ENCODE assay signal across 13 cellular contexts in the genomic region with DNA sequence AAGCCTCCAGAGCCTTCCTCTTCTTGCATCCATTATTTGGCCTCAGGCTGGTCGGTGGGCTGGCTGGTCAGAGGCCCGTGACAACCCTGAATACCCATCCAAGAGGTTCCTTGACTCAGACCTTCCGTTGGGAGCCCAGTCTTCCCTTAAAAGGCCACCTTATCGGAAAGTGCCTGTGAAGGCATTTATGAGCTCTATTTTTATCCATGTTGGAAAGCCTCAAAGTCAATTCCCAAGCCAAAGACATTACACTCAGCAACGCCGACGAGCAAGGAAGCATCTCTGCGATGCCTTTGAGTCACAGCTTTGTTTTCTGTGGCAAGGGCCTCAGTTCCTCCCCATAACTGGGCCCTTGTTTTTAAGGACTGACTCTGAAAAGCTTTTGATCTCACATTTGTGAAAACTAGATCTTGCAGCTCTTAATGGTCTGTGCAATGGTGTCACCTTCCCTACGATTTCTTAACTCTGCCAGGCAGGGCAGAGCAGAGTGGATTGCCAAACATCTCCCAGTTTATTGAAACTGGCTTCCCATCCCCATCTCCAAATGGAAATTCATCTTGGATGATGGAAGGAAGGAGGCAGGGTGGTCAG. TPM values are rescaled to one million over a fixed set of nuclear protein-coding genes. Genes with fewer than 3 reads are reported as not detected.
DNase-seq lines count a peak whose midpoint lies in the region; ATAC-seq, FAIRE-seq and TF ChIP-seq lines count a peak whose summit lies in the region.
"Had no signal": no experiment of that assay in that cellular context is flagged by ENCODE, and none has a peak within 500 bp of the region (broad histone marks: within the 10 kb centered on the region; RNA-seq: fewer than 3 reads in every experiment).

No MANE protein-coding gene starts in this region.

- TF ChIP-seq EP300 in K562 (IDR thresholded peaks at IDR 0.05; ENCODE audit: low read length): no peak

- no peaks in the 10 kb centered on the region for H3K36me3 Mint-ChIP-seq in progenitor cell of endocrine pancreas (ENCODE audit: insufficient read depth)

- no peak for ATAC-seq in K562
- peak; percentile 86 for ATAC-seq in left ventricle myocardium superior
- ATAC-seq in HG03378 (IDR thresholded peaks at IDR 0.05; ENCODE audit: unreplicated experiment): no peak
- ATAC-seq in GM21619 (IDR thresholded peaks at IDR 0.05; ENCODE audit: unreplicated experiment): no peak
- ATAC-seq: activated CD8-positive, alpha-beta memory T cell treated with anti-CD3 and anti-CD28 coated beads, Interleukin-2, amount 10 ng/mL, durations not matched to agents 7 days and 5 days had no signal

- H2AFZ ChIP-seq in K562 (ENCODE audit: low read depth, low read length): peak overlapping the region; percentile 63; the same call in 1 of the 2 replicates

- intact Hi-C loops in K562 (cut with micrococcal nuclease) (loop anchor here (10.0 kb wide), 1 partner anchor 276 kb away; the partner anchor contains the start of gene PHB1), left ventricle myocardium superior (cut with micrococcal nuclease) (no loop called here)

- H3K4me2 ChIP-seq in K562 (ENCODE audit: insufficient read depth, low read length): no peak overlapping the region
- H3K4me2 ChIP-seq: KMS-11 had no signal

- in situ Hi-C loops in K562 (cut with MboI): no loop called here

- H3K27ac Mint-ChIP-seq in progenitor cell of endocrine pancreas: peak overlapping the region; percentile 64
- H3K27ac Mint-ChIP-seq: activated CD8-positive, alpha-beta memory T cell treated with anti-CD3 and anti-CD28 coated beads, Interleukin-2, amount 10 ng/mL, durations not matched to agents 7 days and 5 days had no signal

- TF ChIP-seq RAD21 in K562 (CRISPR knock-in tag; conservative IDR thresholded peaks at IDR 0.05 in 1 of 2, IDR thresholded peaks at IDR 0.05 in 1 of 2): no peak

- DNase-seq in BJ (ENCODE audit: low read depth) (peak; percentile 89), K562 (ENCODE audit: extremely low read depth in 1 of 4, low spot score in 3 of 4) (no peak), left ventricle myocardium superior (no peak), progenitor cell of endocrine pancreas (ENCODE audit: low spot score, unreplicated experiment) (no peak), HuH-7.5 (ENCODE audit: low spot score) (no peak), SK-N-DZ (ENCODE audit: low spot score) (no peak)
- DNase-seq: activated CD8-positive, alpha-beta memory T cell treated with anti-CD3 and anti-CD28 coated beads, Interleukin-2, amount 10 ng/mL, durations not matched to agents 7 days and 5 days; cortex of kidney; NCI-H446 treated with DMSO at 0.1 percent for 48 hours; right lobe of liver had no signal

- H3K4me3 Mint-ChIP-seq in progenitor cell of endocrine pancreas (ENCODE audit: low read depth): no peak overlapping the region
- H3K4me3 Mint-ChIP-seq: activated CD8-positive, alpha-beta memory T cell treated with anti-CD3 and anti-CD28 coated beads, Interleukin-2, amount 10 ng/mL, durations not matched to agents 7 days and 5 days had no signal

- H3K27ac ChIP-seq in K562 (ENCODE audit: extremely low read depth, low read depth, low read length): no peak overlapping the region
- H3K27ac ChIP-seq: KMS-11, right lobe of liver had no signal

- H3K4me3 ChIP-seq in BJ (ENCODE audit: low read depth, low read length): no peak overlapping the region
- H3K4me3 ChIP-seq in K562: no peak overlapping the region
- H3K4me3 ChIP-seq: right lobe of liver had no signal

- no peaks in the 10 kb centered on the region for H3K9me3 Mint-ChIP-seq in progenitor cell of endocrine pancreas (ENCODE audit: low read depth)

- no TSS peak for BruUV-seq in K562 (replicated peaks; lab: Mats Ljungman, UMichigan)

- no peak overlapping the region for H3K9ac ChIP-seq in K562 (ENCODE audit: insufficient read depth in 1 of 2, low read depth in 2 of 2, low read length in 2 of 2)
- H3K9ac ChIP-seq: KMS-11 had no signal

- CTCF ChIA-PET in BJ (lab: Yijun Ruan, JAX): interaction anchor here (0.8 to 26.0 kb wide), 5 partner anchors 10 to 307 kb away, joined by 3 to 638 read pairs (median 4); partner anchors contain the start of gene NXPH3
- CTCF ChIA-PET in K562 (lab: Yijun Ruan, JAX; ENCODE audit: low intra/inter-chr PET ratio): no interaction called here

- FAIRE-seq in K562 (lab: Jason Lieb, UNC): no peak

- no peak for TF ChIP-seq POLR2A in K562 (conservative IDR thresholded peaks at IDR 0.05)

- POLR2A ChIA-PET in BJ (lab: Charles Lee): interaction anchor here (0.6 to 1.2 kb wide), 5 partner anchors 17 to 120 kb away, joined by 3 to 10 read pairs (median 4); no protein-coding TSS in a partner anchor
- POLR2A ChIA-PET in K562 (lab: Yijun Ruan, JAX): interaction anchor here (0.7 to 1.7 kb wide), 5 partner anchors 8 to 235 kb away, joined by 3 to 6 read pairs (median 3); no protein-coding TSS in a partner anchor

- H3K27me3 Mint-ChIP-seq in progenitor cell of endocrine pancreas: peaks cover 27% of the 10 kb centered on the region
- H3K27me3 Mint-ChIP-seq: activated CD8-positive, alpha-beta memory T cell treated with anti-CD3 and anti-CD28 coated beads, Interleukin-2, amount 10 ng/mL, durations not matched to agents 7 days and 5 days had no signal

- H3K27me3 ChIP-seq in BJ (ENCODE audit: control insufficient read depth, insufficient read depth, low read length) (no peaks in the 10 kb centered on the region), K562 (ENCODE audit: control insufficient read depth in 2 of 2, insufficient read depth in 2 of 2, low read length in 2 of 2) (no peaks in the 10 kb centered on the region; a peak in 1 of 5 replicates)

- peaks cover 4 to 5% of the 10 kb centered on the region in 2 experiments; a peak in 1 of 5 replicates for H3K4me1 ChIP-seq in K562 (replicated peaks in 1 of 2; ENCODE audit: control insufficient read depth in 2 of 2, insufficient read depth in 2 of 2, low read length in 2 of 2)

- peaks cover 9% of the 10 kb centered on the region for H3K4me1 Mint-ChIP-seq in progenitor cell of endocrine pancreas (ENCODE audit: low read depth)

- no peaks in the 10 kb centered on the region; the same call in 1 of the 2 replicates for H4K20me1 ChIP-seq in K562 (replicated peaks; ENCODE audit: control insufficient read depth, insufficient read depth, low read length)

- no peaks in the 10 kb centered on the region for H3K79me2 ChIP-seq in K562 (ENCODE audit: control insufficient read depth, insufficient read depth, low read length)

- H3K36me3 ChIP-seq in BJ (ENCODE audit: control insufficient read depth, insufficient read depth, low read length): no peaks in the 10 kb centered on the region
- H3K36me3 ChIP-seq in K562 (ENCODE audit: control insufficient read depth, insufficient read depth, low read length): no peaks in the 10 kb centered on the region
- H3K36me3 ChIP-seq: right lobe of liver had no signal

- no peaks in the 10 kb centered on the region for H3K9me1 ChIP-seq in K562 (ENCODE audit: control insufficient read depth, insufficient read depth, low read length)

- TF ChIP-seq CTCF in BJ (IDR thresholded peaks at IDR 0.05; ENCODE audit: insufficient read depth, low read depth, low read length) (no peak), K562 (IDR thresholded peaks at IDR 0.05 in 2 of 3, conservative IDR thresholded peaks at IDR 0.05 in 1 of 3; ENCODE audit: insufficient read depth in 2 of 3, low read depth in 1 of 3, low read length in 3 of 3) (no peak), progenitor cell of endocrine pancreas (IDR thresholded peaks at IDR 0.05; ENCODE audit: unreplicated experiment) (no peak)

- no peaks in the 10 kb centered on the region for H3K9me3 ChIP-seq in K562 (replicated peaks; ENCODE audit: control insufficient read depth, insufficient read depth, low read depth, low read length)
- H3K9me3 ChIP-seq: right lobe of liver had no signal

- WGBS in K562 (ENCODE audit: insufficient coverage, low coverage, missing lambda C conversion rate): 19% methylated on average over 9 of the region's 9 CpGs

RNA-seq across cellular contexts. Expression of gene SPOP, which starts 13.3 kb away (rescaled TPM):
- polyA plus RNA-seq in BJ (2011; rRNA removed): 86.4 and 136 TPM in 2 replicates
- 85.6 and 128 TPM in 2 replicates for polyA minus RNA-seq in BJ (2011; rRNA and poly(A)+ RNA removed)
- total RNA-seq in K562 (2011; cell fraction: chromatin; rRNA removed; ENCODE audit: low replicate concordance): 52.8 and 102 TPM in 2 replicates
- total RNA-seq in K562 (2011; cell fraction: nucleolus; rRNA removed): 29.2 and 35.5 TPM in 2 replicates
- total RNA-seq in K562 (2011; cell fraction: nucleoplasm; rRNA removed): 46.6 and 74.1 TPM in 2 replicates
- 34.2 and 46.7 TPM in 2 replicates for total RNA-seq in K562 (2014; rRNA removed)
- 38.5 and 43.0 TPM in 2 replicates for total RNA-seq in K562 (2014; rRNA removed; fragmentation: Illumina TruSeq; extraction: Trizol)
- 39.7 and 40.6 TPM in 2 replicates for total RNA-seq in K562 (2015; rRNA removed; fragmentation: Illumina TruSeq; extraction: Trizol)
- total RNA-seq in K562 (2021): 52.6 and 52.7 TPM in 2 replicates
- 63.3 and 68.0 TPM in 2 replicates for polyA plus RNA-seq in K562 (2011; rRNA removed)
- 44.2 and 55.4 TPM in 2 replicates for polyA plus RNA-seq in K562 (2011; cell fraction: cytosol; rRNA removed)
- polyA plus RNA-seq in K562 (2011; cell fraction: nucleus; rRNA removed): 38.3 and 55.5 TPM in 2 replicates
- polyA plus RNA-seq in K562 (2012): 39.4 and 42.1 TPM in 2 replicates
- 49.7 and 54.7 TPM in 2 replicates for polyA plus RNA-seq in K562 (2014; fragmentation: Illumina TruSeq; extraction: Trizol)
- polyA plus RNA-seq in K562 (2014; fragmentation: Nextera tagmentation; extraction: Ambion mirVana): 10 to 100 TPM; 39.6 to 65.9 TPM
- polyA plus RNA-seq in K562 (2014; rRNA removed): 34.4 and 36.1 TPM in 2 replicates
- polyA minus RNA-seq in K562 (2011; rRNA and poly(A)+ RNA removed): 60.1 and 66.0 TPM in 2 replicates
- 39.5 and 53.6 TPM in 2 replicates for polyA minus RNA-seq in K562 (2011; cell fraction: cytosol; rRNA and poly(A)+ RNA removed)
- 22.8 and 34.5 TPM in 2 replicates for polyA minus RNA-seq in K562 (2011; cell fraction: nucleus; rRNA and poly(A)+ RNA removed)
- 77.8 TPM for total RNA-seq in left ventricle myocardium superior
- total RNA-seq in progenitor cell of endocrine pancreas: 53.7 and 58.0 TPM in 2 replicates
- 46.4 and 62.0 TPM in 2 replicates for polyA plus RNA-seq in SK-N-DZ (2014; cell fraction: cytosol; rRNA removed)
- polyA plus RNA-seq in SK-N-DZ (2014; cell fraction: nucleus; rRNA removed): 124 and 178 TPM in 2 replicates

RNA-seq across cellular contexts. Expression of gene SLC35B1, which starts 16.6 kb away (rescaled TPM):
- polyA plus RNA-seq in BJ (2011; rRNA removed): 116 and 120 TPM in 2 replicates
- polyA minus RNA-seq in BJ (2011; rRNA and poly(A)+ RNA removed): 49.7 and 69.7 TPM in 2 replicates
- 115 and 192 TPM in 2 replicates for total RNA-seq in K562 (2011; cell fraction: chromatin; rRNA removed; ENCODE audit: low replicate concordance)
- total RNA-seq in K562 (2011; cell fraction: nucleolus; rRNA removed): 145 and 163 TPM in 2 replicates
- 170 and 177 TPM in 2 replicates for total RNA-seq in K562 (2011; cell fraction: nucleoplasm; rRNA removed)
- total RNA-seq in K562 (2014; rRNA removed): 51.4 and 58.8 TPM in 2 replicates
- 76.4 and 77.1 TPM in 2 replicates for total RNA-seq in K562 (2014; rRNA removed; fragmentation: Illumina TruSeq; extraction: Trizol)
- 64.1 and 74.2 TPM in 2 replicates for total RNA-seq in K562 (2015; rRNA removed; fragmentation: Illumina TruSeq; extraction: Trizol)
- total RNA-seq in K562 (2021): 66.2 and 66.3 TPM in 2 replicates
- polyA plus RNA-seq in K562 (2011; rRNA removed): 87.9 and 103 TPM in 2 replicates
- 75.0 and 110 TPM in 2 replicates for polyA plus RNA-seq in K562 (2011; cell fraction: cytosol; rRNA removed)
- 141 and 182 TPM in 2 replicates for polyA plus RNA-seq in K562 (2011; cell fraction: nucleus; rRNA removed)
- polyA plus RNA-seq in K562 (2012): 67.9 and 71.4 TPM in 2 replicates
- polyA plus RNA-seq in K562 (2014; fragmentation: Illumina TruSeq; extraction: Trizol): 70.7 and 71.3 TPM in 2 replicates
- 10 to 100 TPM; 62.0 to 64.4 TPM for polyA plus RNA-seq in K562 (2014; fragmentation: Nextera tagmentation; extraction: Ambion mirVana)
- polyA plus RNA-seq in K562 (2014; rRNA removed): 53.4 and 54.3 TPM in 2 replicates
- 58.8 and 75.1 TPM in 2 replicates for polyA minus RNA-seq in K562 (2011; rRNA and poly(A)+ RNA removed)
- polyA minus RNA-seq in K562 (2011; cell fraction: cytosol; rRNA and poly(A)+ RNA removed): 43.5 and 45.8 TPM in 2 replicates
- 41.2 and 65.6 TPM in 2 replicates for polyA minus RNA-seq in K562 (2011; cell fraction: nucleus; rRNA and poly(A)+ RNA removed)
- 61.5 TPM for total RNA-seq in left ventricle myocardium superior
- 67.4 and 72.2 TPM in 2 replicates for total RNA-seq in progenitor cell of endocrine pancreas
- polyA plus RNA-seq in SK-N-DZ (2014; cell fraction: cytosol; rRNA removed): 94.9 and 178 TPM in 2 replicates
- polyA plus RNA-seq in SK-N-DZ (2014; cell fraction: nucleus; rRNA removed): 127 and 153 TPM in 2 replicates
